ENCODE assay signal across 1 cellular context in the genomic region with DNA sequence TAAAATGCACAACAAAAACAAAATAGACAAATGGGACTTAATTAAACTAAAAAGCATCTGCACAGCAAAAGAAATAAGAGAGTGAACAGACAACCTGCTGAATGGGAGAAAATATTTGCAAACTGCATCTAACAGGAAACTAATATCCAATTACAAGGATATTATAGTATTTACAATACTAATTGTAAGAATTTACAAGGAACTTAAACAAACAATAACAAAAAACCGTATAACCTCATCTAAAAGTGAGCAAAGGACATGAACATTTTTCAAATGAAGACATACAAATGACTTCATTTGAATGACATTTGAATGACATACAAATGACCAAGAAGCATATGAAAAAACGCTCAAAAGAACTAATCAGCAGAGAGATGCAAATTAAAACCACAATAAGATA.
TF ChIP-seq lines count a peak whose summit lies in the region.

No MANE protein-coding gene starts in this region.

TF ChIP-seq in GM23338, 12 proteins besides CTCF, POLR2A, EP300 and RAD21 (continued from another document):
- TF ChIP-seq, protein P1, sequence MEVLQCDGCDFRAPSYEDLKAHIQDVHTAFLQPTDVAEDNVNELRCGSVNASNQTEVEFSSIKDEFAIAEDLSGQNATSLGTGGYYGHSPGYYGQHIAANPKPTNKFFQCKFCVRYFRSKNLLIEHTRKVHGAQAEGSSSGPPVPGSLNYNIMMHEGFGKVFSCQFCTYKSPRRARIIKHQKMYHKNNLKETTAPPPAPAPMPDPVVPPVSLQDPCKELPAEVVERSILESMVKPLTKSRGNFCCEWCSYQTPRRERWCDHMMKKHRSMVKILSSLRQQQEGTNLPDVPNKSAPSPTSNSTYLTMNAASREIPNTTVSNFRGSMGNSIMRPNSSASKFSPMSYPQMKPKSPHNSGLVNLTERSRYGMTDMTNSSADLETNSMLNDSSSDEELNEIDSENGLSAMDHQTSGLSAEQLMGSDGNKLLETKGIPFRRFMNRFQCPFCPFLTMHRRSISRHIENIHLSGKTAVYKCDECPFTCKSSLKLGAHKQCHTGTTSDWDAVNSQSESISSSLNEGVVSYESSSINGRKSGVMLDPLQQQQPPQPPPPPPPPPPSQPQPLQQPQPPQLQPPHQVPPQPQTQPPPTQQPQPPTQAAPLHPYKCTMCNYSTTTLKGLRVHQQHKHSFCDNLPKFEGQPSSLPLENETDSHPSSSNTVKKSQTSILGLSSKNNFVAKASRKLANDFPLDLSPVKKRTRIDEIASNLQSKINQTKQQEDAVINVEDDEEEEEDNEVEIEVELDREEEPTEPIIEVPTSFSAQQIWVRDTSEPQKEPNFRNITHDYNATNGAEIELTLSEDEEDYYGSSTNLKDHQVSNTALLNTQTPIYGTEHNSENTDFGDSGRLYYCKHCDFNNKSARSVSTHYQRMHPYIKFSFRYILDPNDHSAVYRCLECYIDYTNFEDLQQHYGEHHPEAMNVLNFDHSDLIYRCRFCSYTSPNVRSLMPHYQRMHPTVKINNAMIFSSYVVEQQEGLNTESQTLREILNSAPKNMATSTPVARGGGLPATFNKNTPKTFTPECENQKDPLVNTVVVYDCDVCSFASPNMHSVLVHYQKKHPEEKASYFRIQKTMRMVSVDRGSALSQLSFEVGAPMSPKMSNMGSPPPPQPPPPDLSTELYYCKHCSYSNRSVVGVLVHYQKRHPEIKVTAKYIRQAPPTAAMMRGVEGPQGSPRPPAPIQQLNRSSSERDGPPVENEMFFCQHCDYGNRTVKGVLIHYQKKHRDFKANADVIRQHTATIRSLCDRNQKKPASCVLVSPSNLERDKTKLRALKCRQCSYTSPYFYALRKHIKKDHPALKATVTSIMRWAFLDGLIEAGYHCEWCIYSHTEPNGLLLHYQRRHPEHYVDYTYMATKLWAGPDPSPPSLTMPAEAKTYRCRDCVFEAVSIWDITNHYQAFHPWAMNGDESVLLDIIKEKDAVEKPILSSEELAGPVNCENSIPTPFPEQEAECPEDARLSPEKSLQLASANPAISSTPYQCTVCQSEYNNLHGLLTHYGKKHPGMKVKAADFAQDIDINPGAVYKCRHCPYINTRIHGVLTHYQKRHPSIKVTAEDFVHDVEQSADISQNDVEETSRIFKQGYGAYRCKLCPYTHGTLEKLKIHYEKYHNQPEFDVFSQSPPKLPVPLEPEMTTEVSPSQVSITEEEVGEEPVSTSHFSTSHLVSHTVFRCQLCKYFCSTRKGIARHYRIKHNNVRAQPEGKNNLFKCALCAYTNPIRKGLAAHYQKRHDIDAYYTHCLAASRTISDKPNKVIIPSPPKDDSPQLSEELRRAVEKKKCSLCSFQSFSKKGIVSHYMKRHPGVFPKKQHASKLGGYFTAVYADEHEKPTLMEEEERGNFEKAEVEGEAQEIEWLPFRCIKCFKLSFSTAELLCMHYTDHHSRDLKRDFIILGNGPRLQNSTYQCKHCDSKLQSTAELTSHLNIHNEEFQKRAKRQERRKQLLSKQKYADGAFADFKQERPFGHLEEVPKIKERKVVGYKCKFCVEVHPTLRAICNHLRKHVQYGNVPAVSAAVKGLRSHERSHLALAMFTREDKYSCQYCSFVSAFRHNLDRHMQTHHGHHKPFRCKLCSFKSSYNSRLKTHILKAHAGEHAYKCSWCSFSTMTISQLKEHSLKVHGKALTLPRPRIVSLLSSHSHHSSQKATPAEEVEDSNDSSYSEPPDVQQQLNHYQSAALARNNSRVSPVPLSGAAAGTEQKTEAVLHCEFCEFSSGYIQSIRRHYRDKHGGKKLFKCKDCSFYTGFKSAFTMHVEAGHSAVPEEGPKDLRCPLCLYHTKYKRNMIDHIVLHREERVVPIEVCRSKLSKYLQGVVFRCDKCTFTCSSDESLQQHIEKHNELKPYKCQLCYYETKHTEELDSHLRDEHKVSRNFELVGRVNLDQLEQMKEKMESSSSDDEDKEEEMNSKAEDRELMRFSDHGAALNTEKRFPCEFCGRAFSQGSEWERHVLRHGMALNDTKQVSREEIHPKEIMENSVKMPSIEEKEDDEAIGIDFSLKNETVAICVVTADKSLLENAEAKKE (CRISPR knock-in tag; IDR thresholded peaks at IDR 0.05): no peak
- TF ChIP-seq, protein P2, sequence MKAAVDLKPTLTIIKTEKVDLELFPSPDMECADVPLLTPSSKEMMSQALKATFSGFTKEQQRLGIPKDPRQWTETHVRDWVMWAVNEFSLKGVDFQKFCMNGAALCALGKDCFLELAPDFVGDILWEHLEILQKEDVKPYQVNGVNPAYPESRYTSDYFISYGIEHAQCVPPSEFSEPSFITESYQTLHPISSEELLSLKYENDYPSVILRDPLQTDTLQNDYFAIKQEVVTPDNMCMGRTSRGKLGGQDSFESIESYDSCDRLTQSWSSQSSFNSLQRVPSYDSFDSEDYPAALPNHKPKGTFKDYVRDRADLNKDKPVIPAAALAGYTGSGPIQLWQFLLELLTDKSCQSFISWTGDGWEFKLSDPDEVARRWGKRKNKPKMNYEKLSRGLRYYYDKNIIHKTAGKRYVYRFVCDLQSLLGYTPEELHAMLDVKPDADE (IDR thresholded peaks at IDR 0.05): no peak
- no peak for TF ChIP-seq CREB1 (CRISPR knock-in tag; IDR thresholded peaks at IDR 0.05; ENCODE audit: low read depth)
